In the genomic region with DNA sequence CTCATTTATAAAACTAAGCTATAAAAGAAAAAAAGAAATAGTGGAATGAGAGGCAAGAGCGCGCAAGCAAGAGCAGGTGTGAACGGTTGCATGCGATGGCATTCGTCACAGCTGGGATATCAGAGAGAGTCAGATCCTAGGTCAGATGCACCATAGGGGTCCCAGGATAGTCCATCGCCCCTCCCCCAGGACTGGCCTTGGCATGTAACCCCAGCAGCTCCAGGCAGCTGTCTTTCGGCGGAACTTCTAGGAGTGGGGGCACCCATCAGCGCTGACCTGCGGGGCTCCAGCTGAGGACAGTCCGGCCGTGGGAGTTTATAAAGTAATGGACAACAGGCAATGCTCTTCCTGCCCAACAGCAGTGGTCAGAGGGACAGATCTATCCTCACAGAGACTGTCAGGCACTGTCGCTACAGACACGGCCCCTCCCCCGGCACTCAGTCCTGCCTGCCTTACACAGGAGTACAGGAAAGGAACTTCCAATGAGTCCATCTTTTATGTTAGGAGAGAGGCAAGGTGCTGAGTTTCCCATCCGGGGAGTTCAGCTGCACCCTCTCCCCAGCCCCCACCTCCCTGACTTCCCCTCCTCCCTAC, we compare ENCODE assay signal across 11 cellular contexts. TPM values are rescaled to one million over a fixed set of nuclear protein-coding genes. Genes with fewer than 3 reads are reported as not detected.
DNase-seq lines count a peak whose midpoint lies in the region; ATAC-seq and TF ChIP-seq lines count a peak whose summit lies in the region.
"Had no signal": no experiment of that assay in that cellular context is flagged by ENCODE, and none has a peak within 500 bp of the region (broad histone marks: within the 10 kb centered on the region; RNA-seq: fewer than 3 reads in every experiment).

No MANE protein-coding gene starts in this region.

- H3K4me3 Mint-ChIP-seq in activated naive CD8-positive, alpha-beta T cell: peak overlapping the region; percentile 90

- H4K20me1 ChIP-seq in osteoblast (ENCODE audit: insufficient read depth, low read length) (no peaks in the 10 kb centered on the region), GM23248 (ENCODE audit: insufficient read depth) (no peaks in the 10 kb centered on the region)

- H3K9ac ChIP-seq in GM23248: no peak overlapping the region

- intact Hi-C loops in left ventricle myocardium inferior (cut with micrococcal nuclease): no loop called here
- intact Hi-C loops in lower lobe of right lung (cut with DNase I): no loop called here
- intact Hi-C loops in upper lobe of right lung (cut with DNase I): no loop called here

- H3K9me3 Mint-ChIP-seq in activated naive CD8-positive, alpha-beta T cell (ENCODE audit: low read depth): peaks cover 10% of the 10 kb centered on the region

- DNase-seq in left ventricle myocardium inferior (no peak), right atrium auricular region (ENCODE audit: low spot score) (no peak), lower lobe of right lung (no peak), upper lobe of right lung (no peak), GM20000 (ENCODE audit: low spot score) (no peak), osteoblast (ENCODE audit: insufficient read length, low spot score, missing footprints) (no peak), GM23248 (no peak)

- no peaks in the 10 kb centered on the region for H3F3A ChIP-seq in GM23248 (ENCODE audit: insufficient read depth)

- H3K27me3 Mint-ChIP-seq in activated naive CD8-positive, alpha-beta T cell: peaks cover 4% of the 10 kb centered on the region

- peak overlapping the region; percentile 58 for H3K4me3 ChIP-seq in left ventricle myocardium inferior
- H3K4me3 ChIP-seq in right atrium auricular region: peak overlapping the region in 1 of 2 donors; percentile 28
- H3K4me3 ChIP-seq in lower lobe of right lung: peak overlapping the region; percentile 11
- H3K4me3 ChIP-seq in upper lobe of right lung: peak overlapping the region; percentile 13
- no peak overlapping the region for H3K4me3 ChIP-seq in osteoblast (ENCODE audit: insufficient read depth, low read length)
- no peak overlapping the region for H3K4me3 ChIP-seq in GM23248
- H3K4me3 ChIP-seq: HAP-1 had no signal

- peaks cover 12% of the 10 kb centered on the region for H3K9me3 ChIP-seq in left ventricle myocardium inferior (replicated peaks)
- peaks cover 0 to 11% of the 10 kb centered on the region in 2 donors for H3K9me3 ChIP-seq in right atrium auricular region
- no peaks in the 10 kb centered on the region for H3K9me3 ChIP-seq in lower lobe of right lung
- H3K9me3 ChIP-seq in upper lobe of right lung: no peaks in the 10 kb centered on the region
- no peaks in the 10 kb centered on the region for H3K9me3 ChIP-seq in osteoblast (ENCODE audit: low read depth, low read length)
- H3K9me3 ChIP-seq in GM23248 (ENCODE audit: low read depth): no peaks in the 10 kb centered on the region
- H3K9me3 ChIP-seq: vagina had no signal

- H3K27ac ChIP-seq in left ventricle myocardium inferior (replicated peaks) (no peak overlapping the region), right atrium auricular region (no peak overlapping the region), lower lobe of right lung (no peak overlapping the region), upper lobe of right lung (no peak overlapping the region), osteoblast (ENCODE audit: low read depth, low read length) (no peak overlapping the region), GM23248 (no peak overlapping the region)
- H3K27ac ChIP-seq: vagina had no signal

- H3K4me2 ChIP-seq in osteoblast (ENCODE audit: insufficient read depth, low read length): no peak overlapping the region
- no peak overlapping the region for H3K4me2 ChIP-seq in GM23248 (ENCODE audit: unreplicated experiment)

- H2AFZ ChIP-seq in osteoblast (ENCODE audit: low read length): no peak overlapping the region
- no peak overlapping the region for H2AFZ ChIP-seq in GM23248

- TF ChIP-seq CTCF in left ventricle myocardium inferior (IDR thresholded peaks at IDR 0.05; ENCODE audit: borderline replicate concordance) (no peak), right atrium auricular region (IDR thresholded peaks at IDR 0.05) (no peak), lower lobe of right lung (IDR thresholded peaks at IDR 0.05) (no peak), upper lobe of right lung (IDR thresholded peaks at IDR 0.05) (no peak), GM20000 (IDR thresholded peaks at IDR 0.05; ENCODE audit: extremely low read depth, missing control alignments) (no peak), osteoblast (IDR thresholded peaks at IDR 0.05; ENCODE audit: extremely low read depth, low read depth, low read length) (no peak)

- H3K9me2 ChIP-seq in GM23248 (ENCODE audit: insufficient read depth): no peaks in the 10 kb centered on the region

- peaks cover 58% of the 10 kb centered on the region for H3K4me1 Mint-ChIP-seq in activated naive CD8-positive, alpha-beta T cell (ENCODE audit: low read depth)

- H3K27me3 ChIP-seq in left ventricle myocardium inferior (ENCODE audit: low read depth) (peaks cover 81% of the 10 kb centered on the region), right atrium auricular region (no peaks in the 10 kb centered on the region), lower lobe of right lung (ENCODE audit: low read depth) (peaks cover 25% of the 10 kb centered on the region), upper lobe of right lung (peaks cover 29% of the 10 kb centered on the region), osteoblast (ENCODE audit: insufficient read depth, low read length) (peaks cover 71% of the 10 kb centered on the region), GM23248 (replicated peaks; ENCODE audit: insufficient read depth) (peaks cover 68% of the 10 kb centered on the region)
- H3K27me3 ChIP-seq: vagina had no signal

- ATAC-seq in lower lobe of right lung (no peak), upper lobe of right lung (peak; percentile 6)

- H3K4me1 ChIP-seq in left ventricle myocardium inferior (peaks cover 12% of the 10 kb centered on the region), right atrium auricular region (peaks cover 0 to 18% of the 10 kb centered on the region in 2 donors), lower lobe of right lung (peaks cover 23% of the 10 kb centered on the region), upper lobe of right lung (peaks cover 15% of the 10 kb centered on the region), osteoblast (ENCODE audit: insufficient read depth, low read length) (no peaks in the 10 kb centered on the region), GM23248 (ENCODE audit: insufficient read depth) (no peaks in the 10 kb centered on the region)

- no peaks in the 10 kb centered on the region for H3K36me3 ChIP-seq in left ventricle myocardium inferior
- no peaks in the 10 kb centered on the region for H3K36me3 ChIP-seq in right atrium auricular region
- H3K36me3 ChIP-seq in lower lobe of right lung: no peaks in the 10 kb centered on the region
- H3K36me3 ChIP-seq in upper lobe of right lung: no peaks in the 10 kb centered on the region
- H3K36me3 ChIP-seq in osteoblast (ENCODE audit: insufficient read depth, low read length): no peaks in the 10 kb centered on the region
- no peaks in the 10 kb centered on the region for H3K36me3 ChIP-seq in GM23248 (ENCODE audit: low read depth)
- H3K36me3 ChIP-seq: HAP-1, vagina had no signal

- no peaks in the 10 kb centered on the region for H3K79me2 ChIP-seq in osteoblast (ENCODE audit: insufficient read depth, low read length)
- no peaks in the 10 kb centered on the region for H3K79me2 ChIP-seq in GM23248 (ENCODE audit: insufficient read depth)

- H3K27ac Mint-ChIP-seq in activated naive CD8-positive, alpha-beta T cell: no peak overlapping the region

- 45% methylated on average over 15 to 16 of the region's 16 CpGs for WGBS in GM23248 (ENCODE audit: low coverage in 1 of 2, low lambda C conversion rate in 2 of 2, missing lambda C conversion rate in 2 of 2), 2 experiments

- H3K36me3 Mint-ChIP-seq in activated naive CD8-positive, alpha-beta T cell: peaks cover 7% of the 10 kb centered on the region

- in situ Hi-C loops in GM23248 (cut with MboI): no loop called here

RNA-seq across cellular contexts. Expression of gene SIAH3, which starts 1.4 kb away (rescaled TPM):
- total RNA-seq in left ventricle myocardium inferior: not detected
- total RNA-seq in right atrium auricular region: not detected
- 0.06 TPM for total RNA-seq in lower lobe of right lung
- not detected for total RNA-seq in upper lobe of right lung
- not detected in 2 replicates for total RNA-seq in osteoblast
- not detected in 2 replicates for total RNA-seq in GM23248 (2014; rRNA removed; shearing (Covaris generic))
- not detected in 2 replicates for polyA plus RNA-seq in GM23248 (2016; fragmentation: Nextera tagmentation; extraction: Ambion mirVana)
- total RNA-seq: myocyte, vagina had no signal

Comparison
In these comparisons a context has a peak if more than half of its experiments do, and no peak if none do; other contexts are left out.
1. H3K4me3 ChIP-seq: peak in left ventricle myocardium inferior (single experiment), lower lobe of right lung (single experiment) and upper lobe of right lung (single experiment); none in osteoblast (single experiment) and GM23248 (single experiment).